ENCODE assay signal across 9 cellular contexts in genomic region chr5:35230043-35230611, GRCh38. TPM values are rescaled to one million over a fixed set of nuclear protein-coding genes. Genes with fewer than 3 reads are reported as not detected.
A peak's percentile ranks its signal among the peaks of the same experiment; 100 is the strongest.
DNase-seq lines count a peak whose midpoint lies in the region; TF ChIP-seq lines count a peak whose summit lies in the region.
"Had no signal": no experiment of that assay in that cellular context is flagged by ENCODE, and none has a peak within 500 bp of the region (broad histone marks: within the 10 kb centered on the region; RNA-seq: fewer than 3 reads in every experiment).

PRLR (minus strand) TSS chr5:35230487; CDS start chr5:35089620, 140,867 bp downstream.

- no peak within 1 kb of the TSS for H2AK5ac ChIP-seq in mesendoderm (ENCODE audit: low read length)

- H3K27me3 ChIP-seq in ectodermal cell (ENCODE audit: control insufficient read depth, insufficient read depth, low read length, poor library complexity, severe bottlenecking) = peaks cover 22% of the 10 kb centered on the region
- no peaks in the 10 kb centered on the region for H3K27me3 ChIP-seq in mesendoderm (ENCODE audit: insufficient read depth, low read length, poor library complexity)
- no peaks in the 10 kb centered on the region for H3K27me3 ChIP-seq in Karpas-422 (ENCODE audit: low read length)

- H4K8ac ChIP-seq in mesendoderm (ENCODE audit: low read depth, low read length) = no peak within 1 kb of the TSS

- H3K36me3 ChIP-seq in ectodermal cell (ENCODE audit: control insufficient read depth, insufficient read depth, low read length) = no peaks in the 10 kb centered on the region
- no peaks in the 10 kb centered on the region for H3K36me3 ChIP-seq in mesendoderm (ENCODE audit: control insufficient read depth, insufficient read depth, low read length)
- H3K36me3 ChIP-seq in Karpas-422 (ENCODE audit: insufficient read depth, low read length) = no peaks in the 10 kb centered on the region

- H2BK120ac ChIP-seq in mesendoderm (ENCODE audit: low read depth, low read length) = no peak within 1 kb of the TSS

- H3K9me3 ChIP-seq in ectodermal cell (ENCODE audit: control insufficient read depth, low read length) (no peaks in the 10 kb centered on the region), Karpas-422 (ENCODE audit: low read length) (no peaks in the 10 kb centered on the region)

- peak within 1 kb of the TSS; percentile 76 for H3K23ac ChIP-seq in mesendoderm (ENCODE audit: low read length)

- H3K4me2 ChIP-seq in mesendoderm (ENCODE audit: low read length) (peak within 1 kb of the TSS; percentile 21), Karpas-422 (ENCODE audit: low read depth, low read length, poor library complexity, severe bottlenecking) (no peak within 1 kb of the TSS)

- CTCF ChIA-PET in GM10248 (lab: Yijun Ruan, JAX) = interaction anchor here (0.7 to 3.6 kb wide), 9 partner anchors 9 to 698 kb away, joined by 3 to 15 read pairs (median 4); no protein-coding TSS in a partner anchor

- 3% methylated on average over 42 of the region's 42 CpGs for WGBS in ectodermal cell, 2 experiments
- WGBS in mesendoderm (ENCODE audit: extremely low coverage, insufficient coverage, low lambda C conversion rate) = no CpG with 5 or more reads among the region's 42 CpGs

- H3K4me1 ChIP-seq in ectodermal cell (ENCODE audit: control insufficient read depth, insufficient read depth, low read length) = peaks cover 3% of the 10 kb centered on the region
- peaks cover 10% of the 10 kb centered on the region for H3K4me1 ChIP-seq in mesendoderm (ENCODE audit: control insufficient read depth, low read depth, low read length)
- no peaks in the 10 kb centered on the region for H3K4me1 ChIP-seq in Karpas-422 (ENCODE audit: low read length)

- peak within 1 kb of the TSS; percentile 80 for H3K9ac ChIP-seq in mesendoderm (ENCODE audit: low read length)
- no peak within 1 kb of the TSS for H3K9ac ChIP-seq in Karpas-422 (ENCODE audit: low read length)

- no peak for TF ChIP-seq CTCF in GM10248 (IDR thresholded peaks at IDR 0.05; ENCODE audit: control extremely low read depth, extremely low read depth, low read depth, missing control alignments)

- no peak within 1 kb of the TSS for H2BK5ac ChIP-seq in mesendoderm (ENCODE audit: low read length)

- POLR2A ChIA-PET in GM10248 (lab: Yijun Ruan, JAX) = no interaction called here

- H3K4me3 ChIP-seq in ectodermal cell (ENCODE audit: insufficient read depth, low read depth, low read length) (peak within 1 kb of the TSS; percentile 40), mesendoderm (ENCODE audit: low read length) (peak within 1 kb of the TSS; percentile 18), Karpas-422 (ENCODE audit: low read length) (no peak within 1 kb of the TSS)

- H3K27ac ChIP-seq in ectodermal cell (ENCODE audit: insufficient read depth, low read depth, low read length, poor library complexity, severe bottlenecking) = no peak within 1 kb of the TSS
- peak within 1 kb of the TSS; percentile 10 for H3K27ac ChIP-seq in mesendoderm (ENCODE audit: low read depth, low read length)
- no peak within 1 kb of the TSS for H3K27ac ChIP-seq in Karpas-422 (ENCODE audit: low read length)

- H3K9me2 ChIP-seq in Karpas-422 (replicated peaks; ENCODE audit: insufficient read depth, low read length) = no peaks in the 10 kb centered on the region

- H3K79me2 ChIP-seq in mesendoderm (ENCODE audit: control insufficient read depth, insufficient read depth, low read length) = no peaks in the 10 kb centered on the region
- H3K79me2 ChIP-seq in Karpas-422 (ENCODE audit: low read length) = no peaks in the 10 kb centered on the region

- DNase-seq in GM10248 (ENCODE audit: extremely low spot score) (peak; percentile 17), HCEC 1CT (peak; percentile 8), NOMO-1 treated with dmso at 0.1 percent for 144 hours (lab: John Stamatoyannopoulos, UW; ENCODE audit: unreplicated experiment) (peak; percentile 78), mesendoderm (peak; percentile 70), ureter (ENCODE audit: low spot score) (peak; percentile 47), Karpas-422 (no peak), NCI-H1930 (lab: John Stamatoyannopoulos, UW) (no peak)

- peak within 1 kb of the TSS; percentile 86 for H3K56ac ChIP-seq in mesendoderm (ENCODE audit: low read length)

- H4K20me1 ChIP-seq in Karpas-422 (ENCODE audit: insufficient read depth, low read depth, low read length) = no peaks in the 10 kb centered on the region

- H4K5ac ChIP-seq in mesendoderm (ENCODE audit: low read length) = no peak within 1 kb of the TSS

- H2BK15ac ChIP-seq in mesendoderm (replicated peaks; ENCODE audit: low read depth) = no peak within 1 kb of the TSS

- H2AFZ ChIP-seq in Karpas-422 (ENCODE audit: low read length) = no peak within 1 kb of the TSS

- peak within 1 kb of the TSS; percentile 81 for H3K4ac ChIP-seq in mesendoderm (ENCODE audit: low read depth, low read length)

- no peaks in the 10 kb centered on the region for H3K79me1 ChIP-seq in mesendoderm (ENCODE audit: low read length)

- H3K18ac ChIP-seq in mesendoderm (ENCODE audit: low read length) = peak within 1 kb of the TSS; percentile 53

RNA-seq across cellular contexts. Expression of gene PRLR, which starts in this region (rescaled TPM):
- 0.76 TPM for polyA plus RNA-seq in ectodermal cell (2013, experiment 1 of 4)
- polyA plus RNA-seq in ectodermal cell (2013, experiment 2 of 4) = 0.39 TPM
- 0.59 TPM for polyA plus RNA-seq in ectodermal cell (2013, experiment 3 of 4)
- polyA plus RNA-seq in ectodermal cell (2013, experiment 4 of 4) = 0.73 TPM
- 2.4 TPM for polyA plus RNA-seq in mesendoderm (2013, experiment 1 of 2)
- polyA plus RNA-seq in mesendoderm (2013, experiment 2 of 2) = 2.5 TPM
- 6.2 TPM for total RNA-seq in ureter
- not detected in 2 replicates for total RNA-seq in Karpas-422 (2014; rRNA removed; shearing (Covaris generic); ENCODE audit: low replicate concordance)
- total RNA-seq: T-helper 2 cell treated with Interferon-gamma antibody and Interleukin-4, amounts not matched to agents 100 ng/mL and 5 ng/mL, for 36 hours had no signal

Comparison
In these comparisons a context has a peak if more than half of its experiments do, and no peak if none do; other contexts are left out.
1. DNase-seq: peak in GM10248 (single experiment), HCEC 1CT (single experiment), NOMO-1 treated with dmso at 0.1 percent for 144 hours (single experiment), mesendoderm (single experiment) and ureter (single experiment); none in Karpas-422 (single experiment) and NCI-H1930 (0 of 2).